Comparison of ENCODE assay signal across 2 cellular contexts in the genomic region with DNA sequence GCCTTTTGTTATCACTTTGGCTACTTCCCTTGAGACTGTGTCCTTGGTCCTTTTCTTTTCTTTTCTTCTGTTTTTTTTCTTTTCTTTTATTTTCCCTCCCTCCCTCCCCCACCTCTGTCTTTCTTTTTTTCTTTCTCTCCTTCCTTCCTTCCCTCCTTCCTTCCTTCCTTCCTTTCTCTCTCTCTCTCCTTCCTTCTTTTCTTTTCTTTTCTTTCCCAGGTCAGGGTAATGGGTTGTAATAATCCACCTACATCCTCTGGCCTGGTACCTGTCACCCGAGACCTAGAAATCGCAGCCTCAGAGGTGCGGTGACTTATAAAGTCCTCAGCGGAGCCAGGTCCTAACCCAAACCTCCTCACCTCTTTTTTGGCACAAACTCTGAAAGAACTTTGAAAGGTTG.
A peak's percentile ranks its signal among the peaks of the same experiment; 100 is the strongest.
TF ChIP-seq lines count a peak whose summit lies in the region.

No MANE protein-coding gene starts in this region.

TF ChIP-seq in K562, 482 proteins besides CTCF, POLR2A, EP300 and RAD21:
- TF ChIP-seq, protein P1, sequence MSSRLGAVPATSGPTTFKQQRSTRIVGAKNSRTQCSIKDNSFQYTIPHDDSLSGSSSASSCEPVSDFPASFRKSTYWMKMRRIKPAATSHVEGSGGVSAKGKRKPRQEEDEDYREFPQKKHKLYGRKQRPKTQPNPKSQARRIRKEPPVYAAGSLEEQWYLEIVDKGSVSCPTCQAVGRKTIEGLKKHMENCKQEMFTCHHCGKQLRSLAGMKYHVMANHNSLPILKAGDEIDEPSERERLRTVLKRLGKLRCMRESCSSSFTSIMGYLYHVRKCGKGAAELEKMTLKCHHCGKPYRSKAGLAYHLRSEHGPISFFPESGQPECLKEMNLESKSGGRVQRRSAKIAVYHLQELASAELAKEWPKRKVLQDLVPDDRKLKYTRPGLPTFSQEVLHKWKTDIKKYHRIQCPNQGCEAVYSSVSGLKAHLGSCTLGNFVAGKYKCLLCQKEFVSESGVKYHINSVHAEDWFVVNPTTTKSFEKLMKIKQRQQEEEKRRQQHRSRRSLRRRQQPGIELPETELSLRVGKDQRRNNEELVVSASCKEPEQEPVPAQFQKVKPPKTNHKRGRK (tag; IDR thresholded peaks at IDR 0.05): peak; percentile 64
- no peak for TF ChIP-seq MCM5 (IDR thresholded peaks at IDR 0.05; ENCODE audit: low read depth)

TF ChIP-seq in H1, 55 proteins besides CTCF, POLR2A, EP300 and RAD21:
- TF ChIP-seq, protein P2, sequence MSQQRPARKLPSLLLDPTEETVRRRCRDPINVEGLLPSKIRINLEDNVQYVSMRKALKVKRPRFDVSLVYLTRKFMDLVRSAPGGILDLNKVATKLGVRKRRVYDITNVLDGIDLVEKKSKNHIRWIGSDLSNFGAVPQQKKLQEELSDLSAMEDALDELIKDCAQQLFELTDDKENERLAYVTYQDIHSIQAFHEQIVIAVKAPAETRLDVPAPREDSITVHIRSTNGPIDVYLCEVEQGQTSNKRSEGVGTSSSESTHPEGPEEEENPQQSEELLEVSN (IDR thresholded peaks at IDR 0.05): no peak
- TF ChIP-seq CBX8 (IDR thresholded peaks at IDR 0.05; ENCODE audit: borderline replicate concordance, low read depth, low read length): no peak
- no peak for TF ChIP-seq POU5F1 (IDR thresholded peaks at IDR 0.05; ENCODE audit: low read depth, low read length)
- TF ChIP-seq MAFK (IDR thresholded peaks at IDR 0.05; ENCODE audit: low read depth, low read length): no peak
